Comparison of ENCODE assay signal across 7 cellular contexts in the genomic region with DNA sequence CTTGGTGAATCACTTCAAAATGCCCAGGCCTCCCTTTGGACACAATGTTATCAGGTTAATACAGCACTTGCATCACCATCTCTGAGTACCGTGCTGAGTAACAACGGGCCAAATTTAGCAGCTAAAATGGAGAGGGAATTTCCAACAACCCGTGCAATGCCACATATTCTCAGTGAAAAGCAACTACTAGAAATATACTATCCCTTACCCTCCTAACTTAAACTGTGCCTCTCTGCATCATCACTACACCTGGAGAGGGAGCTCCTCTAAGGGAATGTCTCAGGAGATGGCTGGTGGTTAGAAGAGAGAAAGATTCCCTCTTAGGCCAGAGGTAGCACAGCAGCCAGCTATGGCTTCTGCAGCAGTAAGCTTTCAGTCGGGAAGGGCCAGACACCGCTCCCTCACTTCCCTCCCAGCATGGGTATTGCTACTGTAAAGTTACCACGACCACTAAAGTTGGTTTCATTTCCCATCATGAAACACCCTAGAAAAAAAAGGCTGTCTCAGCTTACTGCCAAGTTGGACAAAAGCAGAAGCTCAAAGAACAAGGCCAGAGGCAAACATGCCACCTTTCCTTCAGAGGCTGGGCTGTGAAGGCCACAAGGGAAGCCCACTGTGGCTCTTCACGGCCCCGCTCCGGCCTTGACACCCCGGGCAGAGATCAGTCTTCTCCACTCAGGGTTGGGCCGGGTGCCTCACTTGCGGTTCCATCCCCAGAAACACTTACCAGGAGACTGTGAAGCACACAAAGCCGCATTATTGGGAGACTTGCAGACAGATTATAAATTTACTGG. TPM values are rescaled to one million over a fixed set of nuclear protein-coding genes. Genes with fewer than 3 reads are reported as not detected.
DNase-seq lines count a peak whose midpoint lies in the region; ATAC-seq and TF ChIP-seq lines count a peak whose summit lies in the region.

No MANE protein-coding gene starts in this region.

- DNase-seq in RPMI7951 (ENCODE audit: low read depth) (peak; percentile 76), astrocyte of the hippocampus (ENCODE audit: low read depth, low spot score) (peak; percentile 69), kidney epithelial cell (ENCODE audit: low read depth) (no peak), spleen (peak; percentile 85), LoVo (ENCODE audit: low spot score) (no peak)

- TF ChIP-seq CTCF in kidney epithelial cell (IDR thresholded peaks at IDR 0.05; ENCODE audit: insufficient read depth, low read length, poor library complexity, severe bottlenecking) (no peak), spleen (IDR thresholded peaks at IDR 0.05 in 8 of 11, conservative IDR thresholded peaks at IDR 0.05 in 3 of 11) (no peak)

- peak overlapping the region; percentile 5 for H3K4me3 ChIP-seq in kidney epithelial cell (ENCODE audit: low read depth, low read length)
- peak overlapping the region; percentile 12 to 84 (median 70) for H3K4me3 ChIP-seq in spleen

- no peaks in the 10 kb centered on the region for H3K9me3 ChIP-seq in spleen

- H3K27me3 ChIP-seq in kidney epithelial cell (ENCODE audit: control insufficient read depth, insufficient read depth, low read length) (no peaks in the 10 kb centered on the region), spleen (replicated peaks in 1 of 7) (no peaks in the 10 kb centered on the region)

- TF ChIP-seq POLR2A in spleen (IDR thresholded peaks at IDR 0.05): no peak

- WGBS in spleen, 5 donors: 7 to 21% (median 9%) methylated on average over 13 of the region's 13 CpGs

- H3K36me3 ChIP-seq in kidney epithelial cell (ENCODE audit: control insufficient read depth, insufficient read depth, low read length) (no peaks in the 10 kb centered on the region), spleen (peaks cover 0 to 17% (median 0%) of the 10 kb centered on the region in 6 donors)

- peaks cover 33 to 91% (median 73%) of the 10 kb centered on the region in 6 donors for H3K4me1 ChIP-seq in spleen

- peak overlapping the region; percentile 71 to 90 (median 84) for H3K27ac ChIP-seq in spleen

- intact Hi-C loops in spleen (cut with DNase I; ENCODE audit: low total_unique reads): loop anchor here (10.0 kb wide), 1 partner anchor 64 kb away; no protein-coding TSS in a partner anchor

- ATAC-seq in GM18907 (IDR thresholded peaks at IDR 0.05; ENCODE audit: unreplicated experiment) (peak; percentile 50), HG02938 (IDR thresholded peaks at IDR 0.05; ENCODE audit: unreplicated experiment) (peak; percentile 38)

RNA-seq across cellular contexts. Expression of a gene that starts 3.9 kb away (rescaled TPM):
- 9.4 and 14.8 TPM in 2 replicates for total RNA-seq in RPMI7951 (2014; rRNA removed; shearing (Covaris generic))
- 12.3 and 16.2 TPM in 2 replicates for total RNA-seq in kidney epithelial cell
- total RNA-seq in spleen: 10 to 100 TPM; 20.8 to 43.4 (median 34.2) TPM
- polyA plus RNA-seq in spleen: 1 to 10 TPM; 2.7 to 5.0 (median 3.0) TPM

RNA-seq across cellular contexts. Expression of a gene that starts 50.6 kb away (rescaled TPM):
- total RNA-seq in RPMI7951 (2014; rRNA removed; shearing (Covaris generic)): 16.0 and 19.3 TPM in 2 replicates
- total RNA-seq in kidney epithelial cell (25.5 and 45.7 TPM in 2 replicates), spleen (10 to 100 TPM; 22.4 to 59.8 (median 41.4) TPM)
- polyA plus RNA-seq in spleen: 10 to 100 TPM; 21.4 to 38.0 (median 28.9) TPM

RNA-seq across cellular contexts. Expression of a gene that starts 50.7 kb away (rescaled TPM):
- total RNA-seq in RPMI7951 (2014; rRNA removed; shearing (Covaris generic)): 9.4 TPM in 2 replicates
- 8.8 and 9.5 TPM in 2 replicates for total RNA-seq in kidney epithelial cell
- 10 to 100 TPM in 1 of 7 donors, 1 to 10 TPM in 6; 6.6 to 11.5 (median 8.8) TPM for total RNA-seq in spleen
- 1 to 10 TPM; 4.3 to 6.3 (median 5.9) TPM for polyA plus RNA-seq in spleen

Comparison
In these comparisons a context has a peak if more than half of its experiments do, and no peak if none do; other contexts are left out.
1. DNase-seq: peak in RPMI7951 (single experiment), astrocyte of the hippocampus (single experiment) and spleen (single experiment); none in kidney epithelial cell (single experiment) and LoVo (single experiment).